In genomic region chr16:48366165-48367093, GRCh38 we compare ENCODE assay signal across 9 cellular contexts. TPM values are rescaled to one million over a fixed set of nuclear protein-coding genes. Genes with fewer than 3 reads are reported as not detected.
DNase-seq lines count a peak whose midpoint lies in the region; ATAC-seq, FAIRE-seq and TF ChIP-seq lines count a peak whose summit lies in the region.
"Had no signal": no experiment of that assay in that cellular context is flagged by ENCODE, and none has a peak within 500 bp of the region (broad histone marks: within the 10 kb centered on the region; RNA-seq: fewer than 3 reads in every experiment).

No MANE protein-coding gene starts in this region.

- DNase-seq in DMS79 treated with DMSO at 0.1 percent for 48 hours (lab: John Stamatoyannopoulos, UW) (peak; percentile 30), DMS79 (lab: John Stamatoyannopoulos, UW) (no peak), T-cell (peak in 32 of 34 experiments; percentile 29 to 80 (median 54)), bronchial epithelial cell (ENCODE audit: low read depth) (peak; percentile 89), kidney tubule cell (ENCODE audit: low spot score) (peak; percentile 69)
- peak; percentile 20 to 55 for DNase-seq in stimulated activated CD4-positive, alpha-beta T cell treated with anti-CD3 and anti-CD28 coated beads, Interleukin-4, amount 100 ng/mL, for 4 hours

- TF ChIP-seq EP300 in Ishikawa (IDR thresholded peaks at IDR 0.05; ENCODE audit: borderline replicate concordance) = no peak

- H3K27ac Mint-ChIP-seq in T-cell = peak overlapping the region; percentile 89 to 97

- no peaks in the 10 kb centered on the region for H3K27me3 Mint-ChIP-seq in T-cell

- peak overlapping the region; percentile 42 for H3K4me3 ChIP-seq in bronchial epithelial cell (ENCODE audit: low read depth, low read length)

- no peaks in the 10 kb centered on the region for H3K9me3 Mint-ChIP-seq in T-cell

- H3K36me3 ChIP-seq in bronchial epithelial cell (ENCODE audit: control insufficient read depth, insufficient read depth, low read length) = peaks cover 3% of the 10 kb centered on the region

- no peak for FAIRE-seq in bronchial epithelial cell (lab: Jason Lieb, UNC)
- FAIRE-seq: A204.1 had no signal

- TF ChIP-seq RAD21 in Ishikawa (IDR thresholded peaks at IDR 0.05; ENCODE audit: low read depth) = 0 out of 2 replicates have a peak, but pooled peaks have one; percentile 11

- POLR2A ChIA-PET in T-cell (lab: Charles Lee) = interaction anchor here (0.6 to 1.6 kb wide), 8 partner anchors 10 to 257 kb away, joined by 3 to 11 read pairs (median 4); partner anchors contain the start of gene SIAH1 (in 1 of the 2)

- H3K36me3 Mint-ChIP-seq in T-cell = peaks cover 3% of the 10 kb centered on the region

- CTCF ChIA-PET in T-cell (lab: Charles Lee) = interaction anchor here (0.6 to 1.6 kb wide), 13 partner anchors 10 to 264 kb away, joined by 3 to 10 read pairs (median 6); partner anchors contain the start of gene SIAH1 (in 1 of the 2)

- H3K27me3 ChIP-seq in bronchial epithelial cell (ENCODE audit: control insufficient read depth, insufficient read depth, low read length) = no peaks in the 10 kb centered on the region

- ATAC-seq in GM21825 (IDR thresholded peaks at IDR 0.05; ENCODE audit: unreplicated experiment) (peak; percentile 53), T-cell (replicated peaks in 1 of 4) (peak; percentile 70 to 81 (median 74))

- TF ChIP-seq CTCF in bronchial epithelial cell (IDR thresholded peaks at IDR 0.05; ENCODE audit: insufficient read depth, low read length, severe bottlenecking) = no peak

- H3K4me1 Mint-ChIP-seq in T-cell = peaks cover 49 to 67% (median 50%) of the 10 kb centered on the region in 3 donors

- peak overlapping the region; percentile 80 to 93 (median 87) for H3K4me3 Mint-ChIP-seq in T-cell

TF ChIP-seq in Ishikawa, 13 proteins besides CTCF, POLR2A, EP300 and RAD21:
- TF ChIP-seq NFIC (IDR thresholded peaks at IDR 0.05) = 0 out of 2 replicates have a peak, but pooled peaks have one; percentile 20
- TF ChIP-seq ZBTB7A (IDR thresholded peaks at IDR 0.05; ENCODE audit: low read depth) = no peak
- TF ChIP-seq EGR1 (IDR thresholded peaks at IDR 0.05) = no peak
- TF ChIP-seq CEBPB (IDR thresholded peaks at IDR 0.05) = peak; percentile 86
- no peak for TF ChIP-seq USF1 (IDR thresholded peaks at IDR 0.05)
- no peak for TF ChIP-seq YY1 (IDR thresholded peaks at IDR 0.05; ENCODE audit: low read depth)
- no peak for TF ChIP-seq TAF1 (IDR thresholded peaks at IDR 0.05; ENCODE audit: low read depth)
- TF ChIP-seq TEAD4 (IDR thresholded peaks at IDR 0.05) = no peak; the same call in 1 of the 2 replicates
- peak; percentile 72 for TF ChIP-seq MAX (IDR thresholded peaks at IDR 0.05)
- TF ChIP-seq FOXM1 (IDR thresholded peaks at IDR 0.05; ENCODE audit: borderline replicate concordance, low read depth) = no peak
- no peak for TF ChIP-seq REST (IDR thresholded peaks at IDR 0.05; ENCODE audit: low read depth)
- 0 out of 2 replicates have a peak, but pooled peaks have one; percentile 27 for TF ChIP-seq CREB1 (IDR thresholded peaks at IDR 0.05; ENCODE audit: low read depth)
- no peak for TF ChIP-seq TCF12 (IDR thresholded peaks at IDR 0.05; ENCODE audit: low read depth)

RNA-seq across cellular contexts. Expression of gene SIAH1, which starts 18.8 kb away (rescaled TPM):
- total RNA-seq in T-cell (10 to 100 TPM; 13.8 to 41.1 (median 15.0) TPM), bronchial epithelial cell (59.5 and 60.0 TPM in 2 replicates)
